ENCODE assay signal across 19 cellular contexts in genomic region chr9:91445135-91445534, GRCh38. TPM values are rescaled to one million over a fixed set of nuclear protein-coding genes. Genes with fewer than 3 reads are reported as not detected.
DNase-seq lines count a peak whose midpoint lies in the region; ATAC-seq and TF ChIP-seq lines count a peak whose summit lies in the region.
"Had no signal": no experiment of that assay in that cellular context is flagged by ENCODE, and none has a peak within 500 bp of the region (broad histone marks: within the 10 kb centered on the region; RNA-seq: fewer than 3 reads in every experiment).

No MANE protein-coding gene starts in this region.

- no peaks in the 10 kb centered on the region for H3K36me3 ChIP-seq in trophoblast cell (ENCODE audit: control insufficient read depth in 1 of 2, insufficient read depth in 2 of 2, low read length in 2 of 2)
- H3K36me3 ChIP-seq: BLaER1, HAP-1 had no signal

- no peak overlapping the region for H3K23ac ChIP-seq in trophoblast cell (ENCODE audit: low read length)

- no peak overlapping the region for H4K12ac ChIP-seq in trophoblast cell (ENCODE audit: low read depth, low read length)

- peaks cover 9% of the 10 kb centered on the region for H3K9me3 Mint-ChIP-seq in HFFc6

- no peak overlapping the region for H2BK5ac ChIP-seq in trophoblast cell (ENCODE audit: low read depth, low read length, poor library complexity)

- no peak overlapping the region for H4K91ac ChIP-seq in trophoblast cell (ENCODE audit: low read depth, low read length)

- H2AFZ ChIP-seq in trophoblast cell (ENCODE audit: insufficient read depth, low read length, poor library complexity), result no peak overlapping the region

- no peaks in the 10 kb centered on the region for H3K27me3 ChIP-seq in trophoblast cell (ENCODE audit: insufficient read depth, low read length)
- H3K27me3 ChIP-seq: BLaER1 had no signal

- peak overlapping the region; percentile 10 for H3K14ac ChIP-seq in trophoblast cell (ENCODE audit: low read length)

- no peak overlapping the region for H2BK120ac ChIP-seq in trophoblast cell (ENCODE audit: insufficient read depth, low read length, poor library complexity)

- TF ChIP-seq CTCF in HFFc6 (IDR thresholded peaks at IDR 0.05), result no peak

- H3K27me3 Mint-ChIP-seq in HFFc6 (ENCODE audit: insufficient read depth), result peaks cover 9% of the 10 kb centered on the region

- no peaks in the 10 kb centered on the region for H3K79me2 ChIP-seq in trophoblast cell (ENCODE audit: control insufficient read depth, insufficient read depth, low read length, poor library complexity)

- H3K79me1 ChIP-seq in trophoblast cell (ENCODE audit: low read length), result no peaks in the 10 kb centered on the region

- DNase-seq in EH (ENCODE audit: low read depth) (peak; percentile 52), HFFc6 (peak; percentile 15), trophoblast cell (peak; percentile 80 to 82), iPS-NIHi7 (ENCODE audit: extremely low spot score) (no peak)
- DNase-seq in stimulated activated CD4-positive, alpha-beta T cell treated with anti-CD3 and anti-CD28 coated beads, Interleukin-2, amount 100 ng/mL, for 48 hours, result no peak
- DNase-seq: 8988T; Caco-2; CD4-positive, CD25-positive, alpha-beta regulatory T cell; CD8-positive, alpha-beta T cell; DMS153; DND-41; GF-D8; GOT3 had no signal

- no peak for ATAC-seq in HG03139 (IDR thresholded peaks at IDR 0.05; ENCODE audit: unreplicated experiment)
- ATAC-seq: A549; CD8-positive, alpha-beta T cell had no signal

- H3K9ac ChIP-seq in trophoblast cell (ENCODE audit: low read length), result no peak overlapping the region
- H3K9ac ChIP-seq: BLaER1 had no signal

- H3K27ac Mint-ChIP-seq in HFFc6, result no peak overlapping the region
- H3K27ac Mint-ChIP-seq: B cell; CD4-positive, CD25-positive, alpha-beta regulatory T cell; CD8-positive, alpha-beta T cell had no signal

- no peak overlapping the region for H2BK12ac ChIP-seq in trophoblast cell (ENCODE audit: low read length)

- H3K4me2 ChIP-seq in trophoblast cell (ENCODE audit: low read length), result no peak overlapping the region
- H3K4me2 ChIP-seq: A549, BLaER1 had no signal

- peaks cover 9% of the 10 kb centered on the region; the same call in 1 of the 2 replicates for H3K4me1 Mint-ChIP-seq in HFFc6 (ENCODE audit: low read depth)
- H3K4me1 Mint-ChIP-seq: B cell; CD4-positive, CD25-positive, alpha-beta regulatory T cell had no signal

- no peak overlapping the region for H3K4me3 Mint-ChIP-seq in HFFc6
- H3K4me3 Mint-ChIP-seq: B cell; CD4-positive, CD25-positive, alpha-beta regulatory T cell; CD8-positive, alpha-beta T cell had no signal

- WGBS in trophoblast cell (ENCODE audit: extremely low coverage, insufficient coverage, insufficient read length), result no CpG with 5 or more reads among the region's 1 CpG

- H3K18ac ChIP-seq in trophoblast cell (ENCODE audit: low read length), result no peak overlapping the region

- H2AK5ac ChIP-seq in trophoblast cell (ENCODE audit: low read length), result no peak overlapping the region

- H3K4me1 ChIP-seq in trophoblast cell (ENCODE audit: control insufficient read depth in 1 of 2, insufficient read depth in 2 of 2, low read length in 2 of 2), result peaks cover 6 to 8% of the 10 kb centered on the region in 2 experiments
- H3K4me1 ChIP-seq: A549, BLaER1, Caco-2, HAP-1 had no signal

- H4K8ac ChIP-seq in trophoblast cell (ENCODE audit: low read depth, low read length), result no peak overlapping the region

- H3K4ac ChIP-seq in trophoblast cell (ENCODE audit: low read depth, low read length), result no peak overlapping the region

- peaks cover 6% of the 10 kb centered on the region for H3K9me3 ChIP-seq in trophoblast cell (ENCODE audit: insufficient read depth, low read depth, low read length)
- H3K9me3 ChIP-seq: Caco-2, HAP-1 had no signal

- H3K27ac ChIP-seq in trophoblast cell (ENCODE audit: low read depth, low read length), result no peak overlapping the region
- H3K27ac ChIP-seq: A549, BLaER1, C4-2B had no signal

- H3K36me3 Mint-ChIP-seq in HFFc6 (ENCODE audit: low read depth), result peaks cover 9% of the 10 kb centered on the region
- H3K36me3 Mint-ChIP-seq: CD4-positive, CD25-positive, alpha-beta regulatory T cell; CD8-positive, alpha-beta T cell had no signal

- H3K4me3 ChIP-seq in trophoblast cell (ENCODE audit: low read depth, low read length), result no peak overlapping the region
- H3K4me3 ChIP-seq: A549, BLaER1, HAP-1 had no signal

RNA-seq across cellular contexts. Expression of gene NFIL3, which starts 21.5 kb away (rescaled TPM):
- total RNA-seq in HFFc6 (2021; fragmentation: NEBNext Ultra II Directional; extraction: Animal tissue kit (Norgen Biotek cat#: 25700)), result 10 to 100 TPM; 11.8 to 18.5 (median 17.4) TPM
- polyA plus RNA-seq in trophoblast cell (2013), result 50.7 and 52.5 TPM in 2 replicates

Comparison
In these comparisons a context has a peak if more than half of its experiments do, and no peak if none do; other contexts are left out.
1. DNase-seq: peak in EH (single experiment), HFFc6 (single experiment) and trophoblast cell (2 of 2); none in iPS-NIHi7 (single experiment) and stimulated activated CD4-positive, alpha-beta T cell treated with anti-CD3 and anti-CD28 coated beads, Interleukin-2, amount 100 ng/mL, for 48 hours (0 of 2).